ENCODE assay signal across 9 cellular contexts in genomic region chr12:123431951-123432886, GRCh38. TPM values are rescaled to one million over a fixed set of nuclear protein-coding genes. Genes with fewer than 3 reads are reported as not detected.
DNase-seq lines count a peak whose midpoint lies in the region; ATAC-seq and TF ChIP-seq lines count a peak whose summit lies in the region.
"Had no signal": no experiment of that assay in that cellular context is flagged by ENCODE, and none has a peak within 500 bp of the region (broad histone marks: within the 10 kb centered on the region; RNA-seq: fewer than 3 reads in every experiment).

No MANE protein-coding gene starts in this region.

- H3K27ac Mint-ChIP-seq in CD4-positive, alpha-beta T cell: peak overlapping the region; percentile 80
- peak overlapping the region; percentile 55 for H3K27ac Mint-ChIP-seq in activated naive CD8-positive, alpha-beta T cell treated with anti-CD3 and anti-CD28 coated beads, Interleukin-2, amount 10 ng/mL, durations not matched to agents 7 days and 5 days
- H3K27ac Mint-ChIP-seq in naive thymus-derived CD4-positive, alpha-beta T cell: peak overlapping the region; percentile 49 to 92 (median 72)

- peak overlapping the region; percentile 95 for H3K4me3 Mint-ChIP-seq in CD4-positive, alpha-beta T cell
- H3K4me3 Mint-ChIP-seq in activated naive CD8-positive, alpha-beta T cell treated with anti-CD3 and anti-CD28 coated beads, Interleukin-2, amount 10 ng/mL, durations not matched to agents 7 days and 5 days: peak overlapping the region; percentile 60
- peak overlapping the region; percentile 30 to 77 (median 70) for H3K4me3 Mint-ChIP-seq in naive thymus-derived CD4-positive, alpha-beta T cell

- POLR2A ChIA-PET in CD4-positive, alpha-beta T cell (lab: Charles Lee): interaction anchor here (0.7 to 3.0 kb wide), 3 partner anchors 18 to 27 kb away, joined by 3 to 16 read pairs (median 5); partner anchors contain the start of gene SNRNP35
- POLR2A ChIA-PET in activated naive CD8-positive, alpha-beta T cell treated with anti-CD3 and anti-CD28 coated beads, Interleukin-2, amount 10 ng/mL, durations not matched to agents 7 days and 5 days (lab: Charles Lee): interaction anchor here (0.7 to 2.4 kb wide), 4 partner anchors 17 to 151 kb away, joined by 3 to 6 read pairs (median 4); partner anchors contain the start of gene SNRNP35
- POLR2A ChIA-PET in naive thymus-derived CD4-positive, alpha-beta T cell (lab: Charles Lee): interaction anchor here (6.0 kb wide), 1 partner anchor 26 kb away, joined by 44 read pairs; the partner anchor contains the start of gene SNRNP35

- intact Hi-C loops in CD4-positive, alpha-beta T cell (cut with DNase I, micrococcal nuclease): loop anchor here (5.0 kb wide), 3 partner anchors 35 to 100 kb away; partner anchors contain the start of gene RILPL1 (in 1 of the 2)
- intact Hi-C loops in naive thymus-derived CD4-positive, alpha-beta T cell (cut with micrococcal nuclease): no loop called here

- CTCF ChIA-PET in CD4-positive, alpha-beta T cell (lab: Charles Lee): no interaction called here
- CTCF ChIA-PET in naive thymus-derived CD4-positive, alpha-beta T cell (lab: Charles Lee): interaction anchor here (0.6 kb wide), 1 partner anchor 63 kb away, joined by 3 read pairs; no protein-coding TSS in a partner anchor

- no peak for TF ChIP-seq CTCF in CD4-positive, alpha-beta T cell (IDR thresholded peaks at IDR 0.05)

- peak in 1 of 10 experiments; percentile 13 for DNase-seq in CD4-positive, alpha-beta T cell
- DNase-seq in MV-4-11 (lab: John Stamatoyannopoulos, UW) (peak; percentile 57), GOT3 (lab: John Stamatoyannopoulos, UW) (no peak), MG63 (no peak)
- no peak for DNase-seq in activated naive CD8-positive, alpha-beta T cell treated with anti-CD3 and anti-CD28 coated beads, Interleukin-2, amount 10 ng/mL, durations not matched to agents 7 days and 5 days
- no peak for DNase-seq in naive thymus-derived CD4-positive, alpha-beta T cell
- DNase-seq in NK-92 treated with Interleukin-12 subunit alpha and Interleukin-12 subunit beta, amount 100 ng/mL, for 24 hours (lab: John Stamatoyannopoulos, UW): no peak
- DNase-seq: NCI-H187 had no signal

- H3K27me3 Mint-ChIP-seq in CD4-positive, alpha-beta T cell: no peaks in the 10 kb centered on the region
- H3K27me3 Mint-ChIP-seq in activated naive CD8-positive, alpha-beta T cell treated with anti-CD3 and anti-CD28 coated beads, Interleukin-2, amount 10 ng/mL, durations not matched to agents 7 days and 5 days: no peaks in the 10 kb centered on the region
- no peaks in the 10 kb centered on the region for H3K27me3 Mint-ChIP-seq in naive thymus-derived CD4-positive, alpha-beta T cell

- peaks cover 47% of the 10 kb centered on the region for H3K36me3 Mint-ChIP-seq in CD4-positive, alpha-beta T cell (ENCODE audit: low read depth)
- H3K36me3 Mint-ChIP-seq in activated naive CD8-positive, alpha-beta T cell treated with anti-CD3 and anti-CD28 coated beads, Interleukin-2, amount 10 ng/mL, durations not matched to agents 7 days and 5 days: peaks cover 14% of the 10 kb centered on the region
- H3K36me3 Mint-ChIP-seq in naive thymus-derived CD4-positive, alpha-beta T cell: peaks cover 0 to 21% (median 12%) of the 10 kb centered on the region in 5 donors

- peaks cover 0 to 22% (median 0%) of the 10 kb centered on the region in 3 experiments for H3K36me3 ChIP-seq in naive thymus-derived CD4-positive, alpha-beta T cell (ENCODE audit: control insufficient read depth in 2 of 3, insufficient read depth in 3 of 3, low read length in 3 of 3)
- H3K36me3 ChIP-seq in MG63: no peaks in the 10 kb centered on the region

- H3K4me3 ChIP-seq in naive thymus-derived CD4-positive, alpha-beta T cell (ENCODE audit: low read length): peak overlapping the region; percentile 37
- no peak overlapping the region for H3K4me3 ChIP-seq in MG63

- peaks cover 11 to 44% of the 10 kb centered on the region in 2 donors for H3K4me1 ChIP-seq in naive thymus-derived CD4-positive, alpha-beta T cell (ENCODE audit: control insufficient read depth in 2 of 2, insufficient read depth in 2 of 2, low read length in 2 of 2)

- ATAC-seq in CD4-positive, alpha-beta T cell (ENCODE audit: poor library complexity): no peak
- ATAC-seq in activated naive CD8-positive, alpha-beta T cell treated with anti-CD3 and anti-CD28 coated beads, Interleukin-2, amount 10 ng/mL, durations not matched to agents 7 days and 5 days (ENCODE audit: low read depth): no peak
- peak; percentile 54 for ATAC-seq in naive thymus-derived CD4-positive, alpha-beta T cell
- no peak for ATAC-seq in GM19463 (IDR thresholded peaks at IDR 0.05; ENCODE audit: unreplicated experiment)

- H3K27me3 ChIP-seq in CD4-positive, alpha-beta T cell (ENCODE audit: control insufficient read depth, insufficient read depth, low read length): no peaks in the 10 kb centered on the region
- H3K27me3 ChIP-seq in naive thymus-derived CD4-positive, alpha-beta T cell (ENCODE audit: control insufficient read depth in 2 of 2, insufficient read depth in 2 of 2, low read length in 2 of 2): no peaks in the 10 kb centered on the region
- H3K27me3 ChIP-seq in MG63: 0 out of 2 replicates have a peak, but pooled peaks cover 2% of the 10 kb centered on the region

- H3K9me3 ChIP-seq in CD4-positive, alpha-beta T cell (ENCODE audit: control insufficient read depth, low read length): no peaks in the 10 kb centered on the region
- no peaks in the 10 kb centered on the region for H3K9me3 ChIP-seq in naive thymus-derived CD4-positive, alpha-beta T cell (ENCODE audit: control insufficient read depth in 2 of 3, low read length in 3 of 3)
- no peaks in the 10 kb centered on the region for H3K9me3 ChIP-seq in MG63

- peaks cover 60% of the 10 kb centered on the region for H3K4me1 Mint-ChIP-seq in CD4-positive, alpha-beta T cell (ENCODE audit: low read depth)
- H3K4me1 Mint-ChIP-seq in activated naive CD8-positive, alpha-beta T cell treated with anti-CD3 and anti-CD28 coated beads, Interleukin-2, amount 10 ng/mL, durations not matched to agents 7 days and 5 days: peaks cover 43% of the 10 kb centered on the region
- peaks cover 24 to 59% (median 50%) of the 10 kb centered on the region in 7 donors for H3K4me1 Mint-ChIP-seq in naive thymus-derived CD4-positive, alpha-beta T cell

- no peaks in the 10 kb centered on the region for H3K9me3 Mint-ChIP-seq in CD4-positive, alpha-beta T cell
- no peaks in the 10 kb centered on the region for H3K9me3 Mint-ChIP-seq in activated naive CD8-positive, alpha-beta T cell treated with anti-CD3 and anti-CD28 coated beads, Interleukin-2, amount 10 ng/mL, durations not matched to agents 7 days and 5 days
- no peaks in the 10 kb centered on the region for H3K9me3 Mint-ChIP-seq in naive thymus-derived CD4-positive, alpha-beta T cell

- H3K27ac ChIP-seq in CD4-positive, alpha-beta T cell (ENCODE audit: low read depth, low read length): peak overlapping the region; percentile 2
- H3K27ac ChIP-seq in naive thymus-derived CD4-positive, alpha-beta T cell (ENCODE audit: low read depth, low read length): peak overlapping the region; percentile 55

RNA-seq across cellular contexts. Expression of gene RILPL2, which starts 4.3 kb away (rescaled TPM):
- 1 to 10 TPM; 4.9 to 5.5 TPM for total RNA-seq in CD4-positive, alpha-beta T cell
- total RNA-seq in activated naive CD8-positive, alpha-beta T cell treated with anti-CD3 and anti-CD28 coated beads, Interleukin-2, amount 10 ng/mL, durations not matched to agents 7 days and 5 days: 1 to 10 TPM; 5.3 to 5.5 TPM
- total RNA-seq in naive thymus-derived CD4-positive, alpha-beta T cell: 10 to 100 TPM in 1 of 5 experiments, 1 to 10 TPM in 4; 4.3 to 12.8 (median 5.6) TPM
- polyA plus RNA-seq in naive thymus-derived CD4-positive, alpha-beta T cell: 1 to 10 TPM; 5.5 to 5.6 TPM
- total RNA-seq in MG63 (2014; rRNA removed; shearing (Covaris generic); ENCODE audit: low replicate concordance): 1.9 and 3.5 TPM in 2 replicates

RNA-seq across cellular contexts. Expression of gene SNRNP35, which starts 25.7 kb away (rescaled TPM):
- total RNA-seq in CD4-positive, alpha-beta T cell: 10 to 100 TPM; 26.2 to 28.6 TPM
- 10 to 100 TPM; 32.3 to 33.9 TPM for total RNA-seq in activated naive CD8-positive, alpha-beta T cell treated with anti-CD3 and anti-CD28 coated beads, Interleukin-2, amount 10 ng/mL, durations not matched to agents 7 days and 5 days
- total RNA-seq in naive thymus-derived CD4-positive, alpha-beta T cell: 10 to 100 TPM; 30.2 to 53.4 (median 35.8) TPM
- polyA plus RNA-seq in naive thymus-derived CD4-positive, alpha-beta T cell: 10 to 100 TPM; 24.2 to 35.1 TPM
- total RNA-seq in MG63 (2014; rRNA removed; shearing (Covaris generic); ENCODE audit: low replicate concordance): 2.8 and 16.4 TPM in 2 replicates

RNA-seq across cellular contexts. Expression of gene KMT5A, which starts 48.3 kb away (rescaled TPM):
- 10 to 100 TPM; 28.3 to 30.9 TPM for total RNA-seq in CD4-positive, alpha-beta T cell
- total RNA-seq in activated naive CD8-positive, alpha-beta T cell treated with anti-CD3 and anti-CD28 coated beads, Interleukin-2, amount 10 ng/mL, durations not matched to agents 7 days and 5 days: 10 to 100 TPM; 64.5 to 69.4 TPM
- 10 to 100 TPM; 24.4 to 57.4 (median 28.3) TPM for total RNA-seq in naive thymus-derived CD4-positive, alpha-beta T cell
- polyA plus RNA-seq in naive thymus-derived CD4-positive, alpha-beta T cell: 1 to 10 TPM; 1.4 to 3.1 TPM
- total RNA-seq in MG63 (2014; rRNA removed; shearing (Covaris generic); ENCODE audit: low replicate concordance): 53.0 and 76.8 TPM in 2 replicates

Comparison
In these comparisons a context has a peak if more than half of its experiments do, and no peak if none do; other contexts are left out.
1. intact Hi-C loops: an anchor here in CD4-positive, alpha-beta T cell (5.0 kb wide); none called in naive thymus-derived CD4-positive, alpha-beta T cell.